Comparison of ENCODE assay signal across 2 cellular contexts in the genomic region with DNA sequence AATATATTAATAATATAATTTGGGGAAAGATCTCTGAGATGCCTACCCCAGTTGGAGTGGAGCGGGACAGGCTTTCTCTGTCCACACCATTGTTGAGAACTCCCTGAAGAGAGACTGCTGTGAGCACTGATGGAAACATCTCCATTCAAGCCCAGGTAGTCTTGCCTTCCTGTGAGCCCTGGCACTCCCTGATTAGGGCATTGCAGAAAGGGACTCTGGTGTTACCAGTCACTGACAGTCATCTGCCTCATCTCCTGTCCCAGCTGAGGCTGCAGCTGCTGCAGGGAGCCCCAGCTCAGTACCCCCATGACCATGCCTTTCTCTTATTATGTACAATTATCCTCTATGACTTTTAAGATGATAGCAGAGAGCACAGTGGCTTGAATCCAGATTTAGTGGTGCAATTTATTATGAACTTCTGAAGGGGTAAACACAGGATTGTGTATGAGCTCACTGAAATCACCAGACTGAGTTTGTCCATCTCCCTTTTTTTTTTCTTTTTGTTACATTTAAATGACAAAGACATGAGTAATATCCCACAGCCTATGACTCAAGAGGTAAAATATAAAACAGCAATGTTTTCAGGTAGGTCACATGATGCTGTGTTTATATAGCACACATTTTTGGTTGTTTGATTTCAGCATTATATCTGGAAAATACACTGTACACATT.
A peak's percentile ranks its signal among the peaks of the same experiment; 100 is the strongest.
TF ChIP-seq lines count a peak whose summit lies in the region.

No MANE protein-coding gene starts in this region.

TF ChIP-seq in K562, 482 proteins besides CTCF, POLR2A, EP300 and RAD21 (continued from another document):
- TF ChIP-seq, protein P1, sequence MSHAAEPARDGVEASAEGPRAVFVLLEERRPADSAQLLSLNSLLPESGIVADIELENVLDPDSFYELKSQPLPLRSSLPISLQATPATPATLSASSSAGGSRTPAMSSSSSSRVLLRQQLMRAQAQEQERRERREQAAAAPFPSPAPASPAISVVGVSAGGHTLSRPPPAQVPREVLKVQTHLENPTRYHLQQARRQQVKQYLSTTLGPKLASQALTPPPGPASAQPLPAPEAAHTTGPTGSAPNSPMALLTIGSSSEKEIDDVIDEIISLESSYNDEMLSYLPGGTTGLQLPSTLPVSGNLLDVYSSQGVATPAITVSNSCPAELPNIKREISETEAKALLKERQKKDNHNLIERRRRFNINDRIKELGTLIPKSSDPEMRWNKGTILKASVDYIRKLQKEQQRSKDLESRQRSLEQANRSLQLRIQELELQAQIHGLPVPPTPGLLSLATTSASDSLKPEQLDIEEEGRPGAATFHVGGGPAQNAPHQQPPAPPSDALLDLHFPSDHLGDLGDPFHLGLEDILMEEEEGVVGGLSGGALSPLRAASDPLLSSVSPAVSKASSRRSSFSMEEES (CRISPR knock-in tag; IDR thresholded peaks at IDR 0.05) = peak; percentile 31; the same call in 1 of the 2 replicates
- no peak for TF ChIP-seq HSF4 (CRISPR knock-in tag; IDR thresholded peaks at IDR 0.05; ENCODE audit: borderline replicate concordance)

TF ChIP-seq in WTC11, 78 proteins besides CTCF, POLR2A, EP300 and RAD21 (continued from another document):
- TF ChIP-seq, protein P2, sequence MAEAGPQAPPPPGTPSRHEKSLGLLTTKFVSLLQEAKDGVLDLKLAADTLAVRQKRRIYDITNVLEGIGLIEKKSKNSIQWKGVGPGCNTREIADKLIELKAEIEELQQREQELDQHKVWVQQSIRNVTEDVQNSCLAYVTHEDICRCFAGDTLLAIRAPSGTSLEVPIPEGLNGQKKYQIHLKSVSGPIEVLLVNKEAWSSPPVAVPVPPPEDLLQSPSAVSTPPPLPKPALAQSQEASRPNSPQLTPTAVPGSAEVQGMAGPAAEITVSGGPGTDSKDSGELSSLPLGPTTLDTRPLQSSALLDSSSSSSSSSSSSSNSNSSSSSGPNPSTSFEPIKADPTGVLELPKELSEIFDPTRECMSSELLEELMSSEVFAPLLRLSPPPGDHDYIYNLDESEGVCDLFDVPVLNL (CRISPR knock-in tag; IDR thresholded peaks at IDR 0.05; ENCODE audit: borderline replicate concordance, low read depth) = no peak
- TF ChIP-seq NR2C2 (CRISPR knock-in tag; IDR thresholded peaks at IDR 0.05) (no peak), EMX1 (CRISPR knock-in tag; IDR thresholded peaks at IDR 0.05) (no peak), GTF2I (CRISPR knock-in tag; conservative IDR thresholded peaks at IDR 0.05) (no peak), ZNF121 (CRISPR knock-in tag; IDR thresholded peaks at IDR 0.05) (no peak)
